In the genomic region with DNA sequence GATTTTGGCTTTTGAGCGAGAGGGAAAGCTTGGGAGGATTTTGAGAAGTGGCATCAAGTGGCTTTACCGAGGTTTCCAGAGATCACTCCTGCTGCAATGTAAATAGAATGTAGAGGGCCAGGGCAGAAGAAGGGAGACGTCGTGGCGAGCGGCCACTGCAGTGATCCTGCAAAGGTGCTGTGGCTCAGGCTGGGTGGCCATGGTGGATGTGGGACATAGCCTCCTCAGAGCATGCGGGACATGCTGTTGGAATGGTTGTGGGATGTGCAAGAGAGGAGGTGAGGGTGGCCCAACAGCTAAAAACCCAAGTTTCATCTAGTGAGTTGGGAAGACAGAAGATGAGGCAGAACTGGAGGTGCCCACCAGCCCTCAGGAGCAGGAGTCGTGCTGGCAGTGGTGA, we compare ENCODE assay signal across 2 cellular contexts.
TF ChIP-seq lines count a peak whose summit lies in the region.

No MANE protein-coding gene starts in this region.

TF ChIP-seq in IMR-90, 13 proteins besides CTCF, POLR2A, EP300 and RAD21:
- TF ChIP-seq RCOR1 (IDR thresholded peaks at IDR 0.05; ENCODE audit: insufficient replicate concordance, low read length), result no peak
- TF ChIP-seq CHD1 (IDR thresholded peaks at IDR 0.05; ENCODE audit: low read depth, low read length), result no peak
- no peak for TF ChIP-seq MXI1 (IDR thresholded peaks at IDR 0.05; ENCODE audit: borderline replicate concordance, low read depth, low read length)
- TF ChIP-seq FOS (IDR thresholded peaks at IDR 0.05; ENCODE audit: low read depth, low read length), result no peak
- no peak for TF ChIP-seq CEBPB (IDR thresholded peaks at IDR 0.05; ENCODE audit: low read depth, low read length)
- TF ChIP-seq NFE2L2 (IDR thresholded peaks at IDR 0.05; ENCODE audit: low read depth, low read length), result no peak
- TF ChIP-seq BHLHE40 (IDR thresholded peaks at IDR 0.05; ENCODE audit: low read depth, low read length), result no peak
- TF ChIP-seq MAZ (IDR thresholded peaks at IDR 0.05; ENCODE audit: borderline replicate concordance, low read depth, low read length), result no peak
- TF ChIP-seq RFX5 (IDR thresholded peaks at IDR 0.05; ENCODE audit: low read depth, low read length), result no peak
- TF ChIP-seq, protein P1, sequence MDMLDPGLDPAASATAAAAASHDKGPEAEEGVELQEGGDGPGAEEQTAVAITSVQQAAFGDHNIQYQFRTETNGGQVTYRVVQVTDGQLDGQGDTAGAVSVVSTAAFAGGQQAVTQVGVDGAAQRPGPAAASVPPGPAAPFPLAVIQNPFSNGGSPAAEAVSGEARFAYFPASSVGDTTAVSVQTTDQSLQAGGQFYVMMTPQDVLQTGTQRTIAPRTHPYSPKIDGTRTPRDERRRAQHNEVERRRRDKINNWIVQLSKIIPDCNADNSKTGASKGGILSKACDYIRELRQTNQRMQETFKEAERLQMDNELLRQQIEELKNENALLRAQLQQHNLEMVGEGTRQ (IDR thresholded peaks at IDR 0.05; ENCODE audit: low read depth, low read length), result no peak
- TF ChIP-seq MAFK (IDR thresholded peaks at IDR 0.05; ENCODE audit: low read depth, low read length), result no peak
- no peak for TF ChIP-seq SMC3 (IDR thresholded peaks at IDR 0.05; ENCODE audit: low read depth, low read length)
- TF ChIP-seq, protein P2, sequence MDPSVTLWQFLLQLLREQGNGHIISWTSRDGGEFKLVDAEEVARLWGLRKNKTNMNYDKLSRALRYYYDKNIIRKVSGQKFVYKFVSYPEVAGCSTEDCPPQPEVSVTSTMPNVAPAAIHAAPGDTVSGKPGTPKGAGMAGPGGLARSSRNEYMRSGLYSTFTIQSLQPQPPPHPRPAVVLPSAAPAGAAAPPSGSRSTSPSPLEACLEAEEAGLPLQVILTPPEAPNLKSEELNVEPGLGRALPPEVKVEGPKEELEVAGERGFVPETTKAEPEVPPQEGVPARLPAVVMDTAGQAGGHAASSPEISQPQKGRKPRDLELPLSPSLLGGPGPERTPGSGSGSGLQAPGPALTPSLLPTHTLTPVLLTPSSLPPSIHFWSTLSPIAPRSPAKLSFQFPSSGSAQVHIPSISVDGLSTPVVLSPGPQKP (IDR thresholded peaks at IDR 0.05; ENCODE audit: borderline replicate concordance, low read depth, low read length), result no peak

TF ChIP-seq in H1, 55 proteins besides CTCF, POLR2A, EP300 and RAD21:
- TF ChIP-seq, protein P3, sequence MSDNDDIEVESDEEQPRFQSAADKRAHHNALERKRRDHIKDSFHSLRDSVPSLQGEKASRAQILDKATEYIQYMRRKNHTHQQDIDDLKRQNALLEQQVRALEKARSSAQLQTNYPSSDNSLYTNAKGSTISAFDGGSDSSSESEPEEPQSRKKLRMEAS (IDR thresholded peaks at IDR 0.05), result no peak
- TF ChIP-seq KDM5A (IDR thresholded peaks at IDR 0.05; ENCODE audit: low read length), result no peak
- no peak for TF ChIP-seq EZH2 (IDR thresholded peaks at IDR 0.05; ENCODE audit: low read depth, low read length, severe bottlenecking)
- no peak for TF ChIP-seq JUND (IDR thresholded peaks at IDR 0.05; ENCODE audit: low read length)
- TF ChIP-seq BRCA1 (IDR thresholded peaks at IDR 0.05; ENCODE audit: low read depth, low read length), result no peak
- TF ChIP-seq TCF12 (IDR thresholded peaks at IDR 0.05; ENCODE audit: low read depth, low read length), result no peak
- no peak for TF ChIP-seq YY1 (IDR thresholded peaks at IDR 0.05; ENCODE audit: low read depth, low read length)
- TF ChIP-seq ZNF274 (IDR thresholded peaks at IDR 0.05; ENCODE audit: borderline replicate concordance, extremely low read depth, low read length), result no peak
- no peak for TF ChIP-seq HDAC2 (IDR thresholded peaks at IDR 0.05; ENCODE audit: borderline replicate concordance in 1 of 2, low read depth in 2 of 2, low read length in 2 of 2)
- TF ChIP-seq SIX5 (IDR thresholded peaks at IDR 0.05; ENCODE audit: low read depth, low read length), result no peak
- TF ChIP-seq ASH2L (IDR thresholded peaks at IDR 0.05; ENCODE audit: low read length), result no peak
- TF ChIP-seq NRF1 (IDR thresholded peaks at IDR 0.05; ENCODE audit: low read depth, low read length), result no peak
- TF ChIP-seq SAP30 (IDR thresholded peaks at IDR 0.05; ENCODE audit: insufficient read depth, insufficient replicate concordance, low read length), result no peak
- TF ChIP-seq KDM4A (IDR thresholded peaks at IDR 0.05; ENCODE audit: low read depth, low read length, severe bottlenecking), result no peak
- TF ChIP-seq SP2 (IDR thresholded peaks at IDR 0.05; ENCODE audit: low read length), result no peak
- no peak for TF ChIP-seq PHF8 (conservative IDR thresholded peaks at IDR 0.05; ENCODE audit: low read depth, low read length)
- no peak for TF ChIP-seq TAF7 (optimal IDR thresholded peaks at IDR 0.05; ENCODE audit: borderline replicate concordance, low read depth, low read length)
- TF ChIP-seq CREB1 (IDR thresholded peaks at IDR 0.05), result no peak
TF ChIP-seq in H1: peak in this region for 0.
